ENCODE assay signal across 23 cellular contexts in the genomic region with DNA sequence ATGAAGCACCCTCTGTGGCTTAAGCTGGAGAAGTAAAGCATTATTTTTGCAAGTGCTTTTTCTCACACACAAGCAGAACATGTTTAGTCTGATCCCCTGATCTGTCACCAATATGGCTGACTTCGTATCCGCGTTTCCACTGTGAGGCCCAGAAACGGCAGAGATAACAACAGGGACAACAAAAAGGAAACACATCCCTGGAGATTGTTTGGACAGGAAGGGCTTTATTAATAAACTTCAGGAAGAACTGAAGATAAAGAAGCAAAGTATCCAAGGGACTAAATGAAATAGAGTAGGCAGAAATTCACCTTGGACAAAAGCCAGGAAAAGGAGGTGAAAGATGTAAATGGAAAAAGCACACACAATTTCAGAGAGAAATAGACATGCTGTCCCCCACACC. TPM values are rescaled to one million over a fixed set of nuclear protein-coding genes. Genes with fewer than 3 reads are reported as not detected.
DNase-seq lines count a peak whose midpoint lies in the region; ATAC-seq, FAIRE-seq and TF ChIP-seq lines count a peak whose summit lies in the region.
"Had no signal": no experiment of that assay in that cellular context is flagged by ENCODE, and none has a peak within 500 bp of the region (broad histone marks: within the 10 kb centered on the region; RNA-seq: fewer than 3 reads in every experiment).

No MANE protein-coding gene starts in this region.

- H3K79me2 ChIP-seq in endothelial cell of umbilical vein (ENCODE audit: control insufficient read depth, insufficient read depth, low read length) (no peaks in the 10 kb centered on the region), MM.1S (ENCODE audit: low read length) (no peaks in the 10 kb centered on the region)

- H3K9ac ChIP-seq in endothelial cell of umbilical vein (replicated peaks; ENCODE audit: extremely low read depth, insufficient read depth, low read length) (no peak overlapping the region), MM.1S (ENCODE audit: low read length) (no peak overlapping the region)
- H3K9ac ChIP-seq: GM23248 had no signal

- H3K27me3 Mint-ChIP-seq in nephron (ENCODE audit: low read depth), result no peaks in the 10 kb centered on the region

- BruUV-seq in endothelial cell of umbilical vein (replicated peaks; lab: Mats Ljungman, UMichigan), result no TSS peak

- peaks cover 4% of the 10 kb centered on the region for H3K4me1 Mint-ChIP-seq in nephron

- no peak overlapping the region for H3K4me3 ChIP-seq in right atrium auricular region
- H3K4me3 ChIP-seq in endothelial cell of umbilical vein (replicated peaks in 1 of 3; ENCODE audit: insufficient read depth in 1 of 3, low read depth in 1 of 3, low read length in 3 of 3), result no peak overlapping the region
- no peak overlapping the region for H3K4me3 ChIP-seq in right cardiac atrium (ENCODE audit: low read length)
- H3K4me3 ChIP-seq in MM.1S (ENCODE audit: low read length), result no peak overlapping the region
- H3K4me3 ChIP-seq: GM12878, GM23248 had no signal

- H3K9me2 ChIP-seq in MM.1S (replicated peaks; ENCODE audit: insufficient read depth, low read length), result no peaks in the 10 kb centered on the region

- TF ChIP-seq CTCF in right atrium auricular region (IDR thresholded peaks at IDR 0.05) (no peak), endothelial cell of umbilical vein (IDR thresholded peaks at IDR 0.05; ENCODE audit: extremely low read depth in 1 of 2, insufficient read depth in 1 of 2, low read depth in 1 of 2, low read length in 2 of 2) (no peak), nephron (IDR thresholded peaks at IDR 0.05; ENCODE audit: unreplicated experiment in 3 of 3) (no peak), MM.1S (IDR thresholded peaks at IDR 0.05; ENCODE audit: low read length) (no peak)

- peak overlapping the region; percentile 85 to 95 (median 86) for H3K27ac Mint-ChIP-seq in nephron
- H3K27ac Mint-ChIP-seq: CD8-positive, alpha-beta T cell had no signal

- H3K9me1 ChIP-seq in endothelial cell of umbilical vein (replicated peaks; ENCODE audit: control insufficient read depth, extremely low read depth, insufficient read depth, low read length), result no peaks in the 10 kb centered on the region

- peaks cover 20% of the 10 kb centered on the region for H3F3A ChIP-seq in MM.1S (ENCODE audit: insufficient read depth, low read length)

- H3K4me1 ChIP-seq in right atrium auricular region (peaks cover 0 to 6% of the 10 kb centered on the region in 2 donors), endothelial cell of umbilical vein (ENCODE audit: control insufficient read depth, extremely low read depth, insufficient read depth, low read length) (no peaks in the 10 kb centered on the region), right cardiac atrium (ENCODE audit: control insufficient read depth, insufficient read depth, low read length) (no peaks in the 10 kb centered on the region), MM.1S (ENCODE audit: low read length) (peaks cover 24% of the 10 kb centered on the region)

- H3K4me2 ChIP-seq in endothelial cell of umbilical vein (ENCODE audit: insufficient read depth, low read length), result peak overlapping the region; percentile 18
- no peak overlapping the region for H3K4me2 ChIP-seq in MM.1S (ENCODE audit: low read depth, low read length)

- ATAC-seq in Right ventricle myocardium superior (ENCODE audit: poor library complexity) (peak; percentile 45), right cardiac atrium (peak; percentile 93)
- ATAC-seq: CD8-positive, alpha-beta T cell; GM12878 had no signal

- WGBS in right cardiac atrium, result 30% methylated on average over 4 of the region's 4 CpGs

- CTCF ChIA-PET in endothelial cell of umbilical vein (lab: Charles Lee), result no interaction called here

- TF ChIP-seq POLR2A in endothelial cell of umbilical vein (IDR thresholded peaks at IDR 0.05; ENCODE audit: low read depth, low read length), result no peak

- no peak overlapping the region for H2AFZ ChIP-seq in endothelial cell of umbilical vein (ENCODE audit: low read depth, low read length)
- no peak overlapping the region for H2AFZ ChIP-seq in MM.1S (ENCODE audit: low read length)
- H2AFZ ChIP-seq: GM23248 had no signal

- H3K9me3 ChIP-seq in right atrium auricular region (no peaks in the 10 kb centered on the region), endothelial cell of umbilical vein (replicated peaks; ENCODE audit: control insufficient read depth, insufficient read depth, low read length) (no peaks in the 10 kb centered on the region), right cardiac atrium (ENCODE audit: control insufficient read depth, low read length) (no peaks in the 10 kb centered on the region), MM.1S (replicated peaks; ENCODE audit: insufficient read depth, low read length) (no peaks in the 10 kb centered on the region)

- H3K36me3 ChIP-seq in right atrium auricular region, result peaks cover 20% of the 10 kb centered on the region
- peaks cover 4 to 5% of the 10 kb centered on the region in 2 experiments for H3K36me3 ChIP-seq in endothelial cell of umbilical vein (ENCODE audit: control insufficient read depth in 2 of 2, extremely low read depth in 1 of 2, insufficient read depth in 2 of 2, low read length in 2 of 2)
- H3K36me3 ChIP-seq in MM.1S (replicated peaks; ENCODE audit: insufficient read depth, low read length), result peaks cover 3% of the 10 kb centered on the region; the same call in 1 of the 2 replicates

- H3K9me3 Mint-ChIP-seq in nephron, result no peaks in the 10 kb centered on the region

- peaks cover 58% of the 10 kb centered on the region for H3K36me3 Mint-ChIP-seq in nephron (ENCODE audit: low read depth)

- no peak for DNase-seq in Right ventricle myocardium superior
- DNase-seq in right atrium auricular region (ENCODE audit: low spot score), result no peak
- DNase-seq in endothelial cell of umbilical vein (ENCODE audit: low read depth, low spot score), result peak; percentile 89
- peak in 1 of 3 donors; percentile 41 for DNase-seq in right cardiac atrium
- DNase-seq in NOMO-1 treated with dmso at 0.1 percent for 144 hours (lab: John Stamatoyannopoulos, UW; ENCODE audit: unreplicated experiment), result no peak
- no peak for DNase-seq in DMS53 treated with DMSO at 0.1 percent for 48 hours (lab: John Stamatoyannopoulos, UW; ENCODE audit: unreplicated experiment)
- no peak for DNase-seq in MM.1S
- DNase-seq: Calu3; CD8-positive, alpha-beta T cell; EL; GM23248; HCEC 1CT; KBM-7; MV-4-11; NCI-H1417; NCI-H187; NCI-H2107; NCI-H226; NCI-H524; NCI-H82; RPMI8226 had no signal

- H4K20me1 ChIP-seq in endothelial cell of umbilical vein (replicated peaks; ENCODE audit: control insufficient read depth, extremely low read depth, insufficient read depth, low read length) (no peaks in the 10 kb centered on the region), MM.1S (ENCODE audit: insufficient read depth, low read length) (no peaks in the 10 kb centered on the region)

- intact Hi-C loops in Right ventricle myocardium superior (cut with DNase I), result no loop called here
- intact Hi-C loops in endothelial cell of umbilical vein (cut with micrococcal nuclease), result loop anchor here (1.0 kb wide), 1 partner anchor 162 kb away; a partner anchor contains a TSS
- intact Hi-C loops in right cardiac atrium (cut with DNase I), result no loop called here

- FAIRE-seq in endothelial cell of umbilical vein (lab: Jason Lieb, UNC), result no peak
- FAIRE-seq: GM12878 had no signal

- POLR2A ChIA-PET in endothelial cell of umbilical vein (lab: Charles Lee), result no interaction called here

- H3K27ac ChIP-seq in right atrium auricular region (no peak overlapping the region), endothelial cell of umbilical vein (ENCODE audit: insufficient read depth, low read depth, low read length) (no peak overlapping the region), right cardiac atrium (ENCODE audit: low read length) (peak overlapping the region; percentile 57), MM.1S (ENCODE audit: low read length) (no peak overlapping the region)
- H3K27ac ChIP-seq: GM23248 had no signal

- peak overlapping the region in 2 of 3 experiments; percentile 2 to 26 for H3K4me3 Mint-ChIP-seq in nephron
- H3K4me3 Mint-ChIP-seq: CD8-positive, alpha-beta T cell had no signal

- dilution Hi-C loops in endothelial cell of umbilical vein (cut with MboI; ENCODE audit: extremely low pct_ligation_motif_present, low sequenced_read_pairs), result no loop called here

- H3K27me3 ChIP-seq in right atrium auricular region (no peaks in the 10 kb centered on the region), endothelial cell of umbilical vein (ENCODE audit: control insufficient read depth in 2 of 2, insufficient read depth in 2 of 2, low read length in 2 of 2) (no peaks in the 10 kb centered on the region), right cardiac atrium (ENCODE audit: control insufficient read depth, insufficient read depth) (no peaks in the 10 kb centered on the region), MM.1S (replicated peaks; ENCODE audit: insufficient read depth, low read length) (no peaks in the 10 kb centered on the region)

TF ChIP-seq in endothelial cell of umbilical vein, 7 proteins besides CTCF, POLR2A, EP300 and RAD21 (continues in another document):
- TF ChIP-seq JUN (IDR thresholded peaks at IDR 0.05; ENCODE audit: borderline replicate concordance, insufficient read depth, insufficient read length, low read depth) (no peak), POLR2AphosphoS5 (IDR thresholded peaks at IDR 0.05; ENCODE audit: insufficient read depth, low read depth, low read length) (no peak)

RNA-seq across cellular contexts. Expression of a gene that starts 49.2 kb away (rescaled TPM):
- 16.8 TPM for total RNA-seq in Right ventricle myocardium superior
- 10 to 100 TPM; 12.9 to 16.3 TPM for total RNA-seq in right atrium auricular region
- total RNA-seq in endothelial cell of umbilical vein, result 33.7 and 34.0 TPM in 2 replicates
- polyA plus RNA-seq in endothelial cell of umbilical vein, result 7.4 TPM in 2 replicates
- 8.4 and 10.1 TPM in 2 replicates for polyA plus RNA-seq in endothelial cell of umbilical vein (2011; cell fraction: cytosol; rRNA removed)
- polyA plus RNA-seq in endothelial cell of umbilical vein (2011; cell fraction: nucleus; rRNA removed), result 15.9 and 21.1 TPM in 2 replicates
- polyA plus RNA-seq in endothelial cell of umbilical vein (2012), result 27.4 and 32.8 TPM in 2 replicates
- polyA minus RNA-seq in endothelial cell of umbilical vein, result 9.3 and 10.1 TPM in 2 replicates
- polyA minus RNA-seq in endothelial cell of umbilical vein (2011; cell fraction: cytosol; rRNA and poly(A)+ RNA removed), result 6.1 TPM
- polyA minus RNA-seq in endothelial cell of umbilical vein (2011; cell fraction: nucleus; rRNA and poly(A)+ RNA removed), result 18.4 and 28.8 TPM in 2 replicates
- 10 to 100 TPM; 18.0 to 26.0 (median 21.0) TPM for total RNA-seq in right cardiac atrium
- 14.5 TPM for polyA plus RNA-seq in right cardiac atrium

RNA-seq across cellular contexts. Expression of a gene that starts 49.4 kb away (rescaled TPM):
- total RNA-seq in Right ventricle myocardium superior (17.9 TPM), right atrium auricular region (10 to 100 TPM; 14.5 to 21.4 TPM), endothelial cell of umbilical vein (17.9 and 20.1 TPM in 2 replicates), right cardiac atrium (10 to 100 TPM; 18.4 to 23.2 (median 20.4) TPM)
- polyA plus RNA-seq in endothelial cell of umbilical vein (8.0 and 9.2 TPM in 2 replicates), right cardiac atrium (20.9 TPM)
- polyA plus RNA-seq in endothelial cell of umbilical vein (2011; cell fraction: cytosol; rRNA removed), result 16.0 and 17.5 TPM in 2 replicates
- 24.3 and 34.5 TPM in 2 replicates for polyA plus RNA-seq in endothelial cell of umbilical vein (2011; cell fraction: nucleus; rRNA removed)
- polyA plus RNA-seq in endothelial cell of umbilical vein (2012), result 13.5 and 20.2 TPM in 2 replicates
- polyA minus RNA-seq in endothelial cell of umbilical vein, result 9.1 and 10.8 TPM in 2 replicates
- 11.3 TPM for polyA minus RNA-seq in endothelial cell of umbilical vein (2011; cell fraction: cytosol; rRNA and poly(A)+ RNA removed)
- polyA minus RNA-seq in endothelial cell of umbilical vein (2011; cell fraction: nucleus; rRNA and poly(A)+ RNA removed), result 17.0 and 33.2 TPM in 2 replicates
